8 cellular contexts compared by ENCODE assay signal in genomic region chrX:128781506-128781905, GRCh38.
DNase-seq lines count a peak whose midpoint lies in the region; ATAC-seq, FAIRE-seq and TF ChIP-seq lines count a peak whose summit lies in the region.

No MANE protein-coding gene starts in this region.

- H3K4me1 ChIP-seq in A673 (ENCODE audit: insufficient read depth, low read length, poor library complexity, severe bottlenecking) (peaks cover 7% of the 10 kb centered on the region), H1 (replicated peaks in 1 of 4; ENCODE audit: control insufficient read depth in 3 of 4, insufficient read depth in 4 of 4, low read length in 3 of 4) (0 out of 7 replicates have a peak, but pooled peaks cover 0 to 3% (median 0%) of the 10 kb centered on the region in 4 experiments), stomach (no peaks in the 10 kb centered on the region), upper lobe of left lung (no peaks in the 10 kb centered on the region)

- BruUV-seq in A673 (replicated peaks; lab: Mats Ljungman, UMichigan): no TSS peak

- peak; percentile 64 to 70 for TF ChIP-seq RAD21 in H1 (IDR thresholded peaks at IDR 0.05 in 1 of 2, conservative IDR thresholded peaks at IDR 0.05 in 1 of 2; ENCODE audit: low read depth in 2 of 2, low read length in 2 of 2)

- no peak overlapping the region for H2BK20ac ChIP-seq in H1 (ENCODE audit: low read length)

- H4K8ac ChIP-seq in H1 (ENCODE audit: extremely low read depth, insufficient read depth, low read length): no peak overlapping the region; the same call in 1 of the 2 replicates

- H3K79me2 ChIP-seq in H1 (ENCODE audit: control insufficient read depth in 1 of 2, insufficient read depth in 2 of 2, low read length in 2 of 2): no peaks in the 10 kb centered on the region

- no peak overlapping the region for H2BK15ac ChIP-seq in H1 (ENCODE audit: low read length)

- H4K20me1 ChIP-seq in H1 (replicated peaks in 1 of 2; ENCODE audit: control insufficient read depth in 1 of 2, insufficient read depth in 2 of 2, low read length in 2 of 2): no peaks in the 10 kb centered on the region

- DNase-seq in A673 (ENCODE audit: low spot score): peak; percentile 81
- DNase-seq in NCI-H748 treated with DMSO at 0.1 percent for 48 hours (lab: John Stamatoyannopoulos, UW): peak; percentile 51
- DNase-seq in H1 (ENCODE audit: low read depth in 1 of 2, low spot score in 2 of 2): peak in 1 of 2 experiments; percentile 49
- peak; percentile 40 for DNase-seq in stomach
- no peak for DNase-seq in upper lobe of left lung
- no peak for DNase-seq in activated effector memory CD4-positive, alpha-beta T cell treated with Interleukin-2 at 50 U/mL for 16 hours

- no peak overlapping the region for H3K14ac ChIP-seq in H1 (ENCODE audit: insufficient read length)

- H2BK5ac ChIP-seq in H1 (ENCODE audit: low read depth, low read length): no peak overlapping the region

- POLR2A ChIA-PET in A673 (lab: Charles Lee; ENCODE audit: low non-redundant PET) (no interaction called here), H1 (lab: Charles Lee; ENCODE audit: partially characterized antibody) (no interaction called here)

- H3K4ac ChIP-seq in H1 (replicated peaks; ENCODE audit: insufficient read length, low read depth, low read length): peak overlapping the region; percentile 46

- H3K79me1 ChIP-seq in H1 (ENCODE audit: low read depth, low read length): no peaks in the 10 kb centered on the region

- FAIRE-seq in H1 (lab: Jason Lieb, UNC): peak; percentile 90

- H3K27ac ChIP-seq in A673 (ENCODE audit: low read depth, low read length, poor library complexity, severe bottlenecking) (peak overlapping the region; percentile 55), H1 (ENCODE audit: low read depth, low read length) (no peak overlapping the region), stomach (no peak overlapping the region), upper lobe of left lung (no peak overlapping the region)

- H4K91ac ChIP-seq in H1 (replicated peaks; ENCODE audit: insufficient read length, low read length): peak overlapping the region; percentile 30

- TF ChIP-seq CTCF in A673 (conservative IDR thresholded peaks at IDR 0.05; ENCODE audit: low read depth, low read length): peak; percentile 62
- TF ChIP-seq CTCF in GM12874 (IDR thresholded peaks at IDR 0.05; ENCODE audit: insufficient read depth, low read depth, low read length): 0 out of 2 replicates have a peak, but pooled peaks have one; percentile 10
- TF ChIP-seq CTCF in H1 (IDR thresholded peaks at IDR 0.05; ENCODE audit: control extremely low read depth in 1 of 3, insufficient read depth in 1 of 3, low read depth in 1 of 3, low read length in 3 of 3): peak; percentile 10 to 57 (median 35); a peak in 3 of 4 replicates
- TF ChIP-seq CTCF in stomach (IDR thresholded peaks at IDR 0.05): peak in 2 of 7 experiments; percentile 18 to 23
- TF ChIP-seq CTCF in upper lobe of left lung (IDR thresholded peaks at IDR 0.05): no peak

- no peak overlapping the region for H4K5ac ChIP-seq in H1 (ENCODE audit: insufficient read length, low read depth, low read length)

- H3K56ac ChIP-seq in H1 (replicated peaks; ENCODE audit: insufficient read length, low read depth, low read length): no peak overlapping the region

- ATAC-seq in upper lobe of left lung (ENCODE audit: low FRiP score in 2 of 2): no peak
- ATAC-seq in HG03457 (IDR thresholded peaks at IDR 0.05; ENCODE audit: unreplicated experiment): no peak

- H2BK120ac ChIP-seq in H1 (replicated peaks; ENCODE audit: low read depth, low read length): no peak overlapping the region

- no CpG with 5 or more reads among the region's 1 CpG for WGBS in H1 (ENCODE audit: extremely low coverage in 1 of 2, insufficient coverage in 1 of 2, insufficient read length in 1 of 2, insufficient replicate concordance in 2 of 2, low coverage in 1 of 2, low lambda C conversion rate in 2 of 2, missing lambda C conversion rate in 1 of 2), 2 experiments
- WGBS in stomach, 5 donors: 43 to 80% (median 65%) methylated on average over 1 of the region's 1 CpG
- 38% methylated on average over 1 of the region's 1 CpG; no CpG with 5 or more reads in 1 of the 2 donors for WGBS in upper lobe of left lung, 2 donors

- H2AK5ac ChIP-seq in H1 (ENCODE audit: low read depth, low read length): no peak overlapping the region

- H2BK12ac ChIP-seq in H1 (ENCODE audit: low read depth, low read length): no peak overlapping the region

- no peak overlapping the region for H3K4me2 ChIP-seq in H1 (ENCODE audit: insufficient read depth in 1 of 2, low read depth in 2 of 2, low read length in 2 of 2)

- TF ChIP-seq POLR2A in H1 (IDR thresholded peaks at IDR 0.05; ENCODE audit: control extremely low read depth in 1 of 2, low read depth in 2 of 2, low read length in 2 of 2) (no peak), stomach (IDR thresholded peaks at IDR 0.05) (no peak), upper lobe of left lung (IDR thresholded peaks at IDR 0.05) (no peak)

- H3K18ac ChIP-seq in H1 (ENCODE audit: extremely low read depth, low read length): no peak overlapping the region; the same call in 1 of the 2 replicates

- no peak overlapping the region for H2AFZ ChIP-seq in H1 (ENCODE audit: low read length)

- H3K9me3 ChIP-seq in A673 (ENCODE audit: low read depth, low read length, poor library complexity, severe bottlenecking): no peaks in the 10 kb centered on the region
- H3K9me3 ChIP-seq in H1 (ENCODE audit: insufficient read depth in 2 of 2, low read depth in 1 of 2, low read length in 1 of 2): no peaks in the 10 kb centered on the region
- H3K9me3 ChIP-seq in stomach: no peaks in the 10 kb centered on the region
- no peaks in the 10 kb centered on the region for H3K9me3 ChIP-seq in upper lobe of left lung

- no peak overlapping the region for H3K23ac ChIP-seq in H1 (ENCODE audit: insufficient read length)

- no peak overlapping the region for H3K9ac ChIP-seq in H1 (replicated peaks in 1 of 4; ENCODE audit: extremely low read depth in 1 of 4, low read depth in 3 of 4, low read length in 3 of 4)

- H3K36me3 ChIP-seq in A673 (ENCODE audit: insufficient read depth, low read length, poor library complexity, severe bottlenecking) (no peaks in the 10 kb centered on the region), H1 (ENCODE audit: control insufficient read depth in 2 of 4, insufficient read depth in 4 of 4, low read length in 3 of 4) (no peaks in the 10 kb centered on the region), stomach (no peaks in the 10 kb centered on the region), upper lobe of left lung (no peaks in the 10 kb centered on the region)

- H3K4me3 ChIP-seq in A673 (ENCODE audit: low read depth, low read length, poor library complexity, severe bottlenecking) (no peak overlapping the region), H1 (ENCODE audit: extremely low read depth in 1 of 4, insufficient read depth in 2 of 4, low read depth in 3 of 4, low read length in 4 of 4) (no peak overlapping the region), stomach (no peak overlapping the region), upper lobe of left lung (no peak overlapping the region)

- TF ChIP-seq EP300 in H1 (IDR thresholded peaks at IDR 0.05; ENCODE audit: borderline replicate concordance in 1 of 2, low read depth in 2 of 2, low read length in 2 of 2): no peak
- no peak for TF ChIP-seq EP300 in stomach (IDR thresholded peaks at IDR 0.05)
- TF ChIP-seq EP300 in upper lobe of left lung (IDR thresholded peaks at IDR 0.05): no peak

- CTCF ChIA-PET in A673 (lab: Charles Lee) (no interaction called here), H1 (lab: Charles Lee; ENCODE audit: partially characterized antibody) (interaction anchor here (0.6 to 1.7 kb wide), 8 partner anchors 12 to 675 kb away, joined by 3 to 4 read pairs (median 4); no protein-coding TSS in a partner anchor)

- H3K23me2 ChIP-seq in H1 (ENCODE audit: low read depth, low read length): no peaks in the 10 kb centered on the region

- H3K27me3 ChIP-seq in A673 (replicated peaks; ENCODE audit: insufficient read depth, low read depth, low read length, poor library complexity): no peaks in the 10 kb centered on the region
- H3K27me3 ChIP-seq in H1 (replicated peaks in 1 of 4; ENCODE audit: control insufficient read depth in 3 of 4, extremely low read depth in 1 of 4, insufficient read depth in 3 of 4, low read length in 3 of 4): no peaks in the 10 kb centered on the region
- H3K27me3 ChIP-seq in stomach: no peaks in the 10 kb centered on the region
- no peaks in the 10 kb centered on the region for H3K27me3 ChIP-seq in upper lobe of left lung

- intact Hi-C loops in A673 (cut with micrococcal nuclease; ENCODE audit: unreplicated experiment): loop anchor here (5.0 kb wide), 2 partner anchors 264 to 674 kb away; no protein-coding TSS in a partner anchor
- intact Hi-C loops in stomach (cut with DNase I; ENCODE audit: low total_unique reads): no loop called here

TF ChIP-seq in H1, 55 proteins besides CTCF, POLR2A, EP300 and RAD21:
- TF ChIP-seq SP1 (IDR thresholded peaks at IDR 0.05; ENCODE audit: low read depth, low read length) (no peak), POU5F1 (IDR thresholded peaks at IDR 0.05; ENCODE audit: low read depth, low read length) (no peak), NANOG (IDR thresholded peaks at IDR 0.05; ENCODE audit: insufficient read depth, low read depth, low read length, poor library complexity, severe bottlenecking) (no peak)

Comparison
In these comparisons a context has a peak if more than half of its experiments do, and no peak if none do; other contexts are left out.
1. DNase-seq: peak in A673 (single experiment), NCI-H748 treated with DMSO at 0.1 percent for 48 hours (single experiment) and stomach (single experiment); none in upper lobe of left lung (0 of 2) and activated effector memory CD4-positive, alpha-beta T cell treated with Interleukin-2 at 50 U/mL for 16 hours (single experiment).
2. CTCF ChIP-seq: peak in A673 (single experiment), GM12874 (single experiment) and H1 (3 of 3); none in upper lobe of left lung (0 of 6).